In genomic region chr13:113402471-113403254, GRCh38 we compare ENCODE assay signal across 25 cellular contexts. TPM values are rescaled to one million over a fixed set of nuclear protein-coding genes. Genes with fewer than 3 reads are reported as not detected.
DNase-seq lines count a peak whose midpoint lies in the region; ATAC-seq and TF ChIP-seq lines count a peak whose summit lies in the region.
"Had no signal": no experiment of that assay in that cellular context is flagged by ENCODE, and none has a peak within 500 bp of the region (broad histone marks: within the 10 kb centered on the region; RNA-seq: fewer than 3 reads in every experiment).

No MANE protein-coding gene starts in this region.

- TF ChIP-seq CTCF in Panc1 (IDR thresholded peaks at IDR 0.05) (no peak), right atrium auricular region (IDR thresholded peaks at IDR 0.05) (no peak), sigmoid colon (IDR thresholded peaks at IDR 0.05) (no peak), endothelial cell (IDR thresholded peaks at IDR 0.05; ENCODE audit: unreplicated experiment) (no peak)

- in situ Hi-C loops in Panc1 (cut with HindIII; ENCODE audit: low pct_unique_long_range_greater_than_20kb, low sequenced_read_pairs), result no loop called here

- H3K27me3 ChIP-seq in Panc1 (ENCODE audit: control insufficient read depth, insufficient read depth, low read length) (no peaks in the 10 kb centered on the region), right atrium auricular region (no peaks in the 10 kb centered on the region), sigmoid colon (peaks cover 0 to 20% (median 0%) of the 10 kb centered on the region in 3 donors)
- H3K27me3 ChIP-seq: vagina had no signal

- WGBS in sigmoid colon, 2 donors, result 83 to 84% methylated on average over 33 of the region's 33 CpGs

- no peak overlapping the region for H3K27ac Mint-ChIP-seq in endothelial cell (ENCODE audit: unreplicated experiment)
- H3K27ac Mint-ChIP-seq: activated naive CD4-positive, alpha-beta T cell treated with anti-CD3 and anti-CD28 coated beads, Interleukin-2, amount 50 U/mL, for 72 hours; activated T-helper 1 cell treated with anti-CD3 and anti-CD28 coated beads, Interleukin-12 subunit alpha, Interleukin-12 subunit beta, Interleukin-2, Interleukin-4 antibody, amounts not matched to agents 30 ng/mL and 10 ng/mL and 1 ng/mL, durations not matched to agents 14 hours and 24 hours and 36 hours; CD8-positive, alpha-beta memory T cell; T-cell had no signal

- CTCF ChIA-PET in Panc1 (lab: Charles Lee), result no interaction called here

- no peaks in the 10 kb centered on the region for H3K9me3 Mint-ChIP-seq in endothelial cell (ENCODE audit: unreplicated experiment)
- H3K9me3 Mint-ChIP-seq: activated naive CD4-positive, alpha-beta T cell treated with anti-CD3 and anti-CD28 coated beads, Interleukin-2, amount 50 U/mL, for 72 hours; activated T-helper 1 cell treated with anti-CD3 and anti-CD28 coated beads, Interleukin-12 subunit alpha, Interleukin-12 subunit beta, Interleukin-2, Interleukin-4 antibody, amounts not matched to agents 30 ng/mL and 10 ng/mL and 1 ng/mL, durations not matched to agents 14 hours and 24 hours and 36 hours; CD8-positive, alpha-beta memory T cell; naive B cell; T-cell had no signal

- no peaks in the 10 kb centered on the region for H3K4me1 Mint-ChIP-seq in endothelial cell (ENCODE audit: unreplicated experiment)
- H3K4me1 Mint-ChIP-seq: CD8-positive, alpha-beta memory T cell; T-cell had no signal

- intact Hi-C loops in Panc1 (cut with micrococcal nuclease; ENCODE audit: unreplicated experiment) (no loop called here), sigmoid colon (cut with DNase I) (no loop called here)

- H3K4me3 Mint-ChIP-seq in endothelial cell (ENCODE audit: unreplicated experiment), result no peak overlapping the region
- H3K4me3 Mint-ChIP-seq: activated T-helper 1 cell treated with anti-CD3 and anti-CD28 coated beads, Interleukin-12 subunit alpha, Interleukin-12 subunit beta, Interleukin-2, Interleukin-4 antibody, amounts not matched to agents 30 ng/mL and 10 ng/mL and 1 ng/mL, durations not matched to agents 14 hours and 24 hours and 36 hours; CD8-positive, alpha-beta memory T cell; naive B cell; T-cell had no signal

- H3K9me3 ChIP-seq in Panc1 (ENCODE audit: control insufficient read depth, insufficient read depth, low read depth, low read length) (no peaks in the 10 kb centered on the region), right atrium auricular region (no peaks in the 10 kb centered on the region), sigmoid colon (no peaks in the 10 kb centered on the region)
- H3K9me3 ChIP-seq: esophagus muscularis mucosa, suprapubic skin, vagina had no signal

- 0 out of 2 replicates have a peak, but pooled peaks have one; percentile 37 for ATAC-seq in Panc1
- ATAC-seq in HG02610 (IDR thresholded peaks at IDR 0.05; ENCODE audit: unreplicated experiment), result no peak
- ATAC-seq: activated naive CD4-positive, alpha-beta T cell treated with anti-CD3 and anti-CD28 coated beads, Interleukin-2, amount 50 U/mL, for 72 hours; sciatic nerve; T-cell had no signal

- no peak for TF ChIP-seq POLR2A in sigmoid colon (IDR thresholded peaks at IDR 0.05)

- no peaks in the 10 kb centered on the region for H3K27me3 Mint-ChIP-seq in endothelial cell (ENCODE audit: unreplicated experiment)

- no peaks in the 10 kb centered on the region; the same call in 1 of the 2 replicates for H3K4me1 ChIP-seq in Panc1 (ENCODE audit: control insufficient read depth, insufficient read depth, low read length)
- H3K4me1 ChIP-seq in right atrium auricular region, result peaks cover 0 to 63% of the 10 kb centered on the region in 2 donors
- peaks cover 0 to 14% (median 9%) of the 10 kb centered on the region in 4 donors for H3K4me1 ChIP-seq in sigmoid colon

- no peak overlapping the region for H3K4me3 ChIP-seq in Panc1 (ENCODE audit: low read depth in 2 of 2, low read length in 2 of 2)
- H3K4me3 ChIP-seq in right atrium auricular region, result no peak overlapping the region
- no peak overlapping the region for H3K4me3 ChIP-seq in sigmoid colon
- H3K4me3 ChIP-seq: esophagus muscularis mucosa, PC-9, suprapubic skin, vagina had no signal

- POLR2A ChIA-PET in Panc1 (lab: Charles Lee), result no interaction called here

- no peaks in the 10 kb centered on the region for H3K36me3 Mint-ChIP-seq in endothelial cell (ENCODE audit: low read depth, unreplicated experiment)
- H3K36me3 Mint-ChIP-seq: activated naive CD4-positive, alpha-beta T cell treated with anti-CD3 and anti-CD28 coated beads, Interleukin-2, amount 50 U/mL, for 72 hours; CD8-positive, alpha-beta memory T cell; naive B cell; T-cell had no signal

- peak; percentile 1 for DNase-seq in H4 (ENCODE audit: low spot score)
- no peak for DNase-seq in Panc1 (ENCODE audit: low read depth, low spot score)
- no peak for DNase-seq in right atrium auricular region (ENCODE audit: low spot score)
- DNase-seq in sigmoid colon, result peak; percentile 52
- no peak for DNase-seq in endothelial cell (ENCODE audit: low spot score)
- no peak for DNase-seq in stimulated activated CD4-positive, alpha-beta T cell treated with anti-CD3 and anti-CD28 coated beads, Interleukin-2, amount 100 ng/mL, for 24 hours
- DNase-seq: CD8-positive, alpha-beta memory T cell; cerebellar nuclear complex; DMS153; effector memory CD4-positive, alpha-beta T cell; GDM1; Kasumi-1; mesendoderm; naive B cell; NCI-H1092; NCI-H2029; PC-9; T-cell had no signal

- H3K36me3 ChIP-seq in Panc1 (ENCODE audit: control insufficient read depth, insufficient read depth, low read length) (no peaks in the 10 kb centered on the region), right atrium auricular region (no peaks in the 10 kb centered on the region), sigmoid colon (no peaks in the 10 kb centered on the region)
- H3K36me3 ChIP-seq: suprapubic skin, vagina had no signal

- no TSS peak for BruUV-seq in Panc1 (replicated peaks; lab: Mats Ljungman, UMichigan)

- no peak for TF ChIP-seq EP300 in sigmoid colon (IDR thresholded peaks at IDR 0.05)

- H3K27ac ChIP-seq in Panc1 (ENCODE audit: low read length), result no peak overlapping the region
- peak overlapping the region; percentile 94 to 99 for H3K27ac ChIP-seq in right atrium auricular region
- H3K27ac ChIP-seq in sigmoid colon, result no peak overlapping the region
- H3K27ac ChIP-seq: PC-9, suprapubic skin, vagina had no signal

RNA-seq across cellular contexts. Expression of gene GRTP1, which starts 38.7 kb away (rescaled TPM):
- 3.6 and 6.7 TPM in 2 replicates for total RNA-seq in H4 (2014; rRNA removed; shearing (Covaris generic))
- 4.8 TPM for total RNA-seq in Panc1 (2021; ENCODE audit: unreplicated experiment)
- polyA plus RNA-seq in Panc1 (2012; ENCODE audit: insufficient read length), result 9.2 TPM
- 1 to 10 TPM in 1 of 2 donors, under 1 TPM in 1; 0.48 to 2.4 TPM for total RNA-seq in right atrium auricular region
- 1 to 10 TPM; 6.7 to 9.9 (median 8.3) TPM for total RNA-seq in sigmoid colon
- 10 to 100 TPM; 29.3 to 52.5 (median 39.6) TPM for polyA plus RNA-seq in sigmoid colon
- total RNA-seq in endothelial cell (ENCODE audit: unreplicated experiment), result 0.90 TPM
- total RNA-seq: activated T-helper 1 cell treated with anti-CD3 and anti-CD28 coated beads, Interleukin-12 subunit alpha, Interleukin-12 subunit beta, Interleukin-2, Interleukin-4 antibody, amounts not matched to agents 30 ng/mL and 10 ng/mL and 1 ng/mL, durations not matched to agents 14 hours and 24 hours and 36 hours; CD8-positive, alpha-beta memory T cell had no signal
- polyA plus RNA-seq: CD8-positive, alpha-beta memory T cell had no signal

RNA-seq across cellular contexts. Expression of gene ADPRHL1, which starts 50.6 kb away (rescaled TPM):
- total RNA-seq in H4 (2014; rRNA removed; shearing (Covaris generic)), result 0.23 and 1.3 TPM in 2 replicates
- total RNA-seq in Panc1 (2021; ENCODE audit: unreplicated experiment) (4.8 TPM), right atrium auricular region (100 to 1,000 TPM; 222 to 329 TPM), sigmoid colon (1 to 10 TPM; 2.3 to 7.8 (median 4.5) TPM), endothelial cell (ENCODE audit: unreplicated experiment) (1.5 TPM)
- 7.1 TPM for polyA plus RNA-seq in Panc1 (2012; ENCODE audit: insufficient read length)
- 1 to 10 TPM; 1.2 to 4.9 (median 4.2) TPM for polyA plus RNA-seq in sigmoid colon

Comparison
In these comparisons a context has a peak if more than half of its experiments do, and no peak if none do; other contexts are left out.
1. DNase-seq: peak in H4 (single experiment) and sigmoid colon (single experiment); none in Panc1 (single experiment), right atrium auricular region (single experiment), endothelial cell (single experiment) and stimulated activated CD4-positive, alpha-beta T cell treated with anti-CD3 and anti-CD28 coated beads, Interleukin-2, amount 100 ng/mL, for 24 hours (0 of 2).
2. H3K27ac ChIP-seq: peak in right atrium auricular region (2 of 2); none in Panc1 (single experiment) and sigmoid colon (0 of 4).
3. RNA of gene ADPRHL1, which starts 50.6 kb away (total RNA-seq): 222 to 329 TPM in right atrium auricular region; 2.3 to 7.8 TPM in sigmoid colon, 4.8 TPM in Panc1 (single experiment), 1.5 TPM in endothelial cell (single experiment) and 0.23 to 1.3 TPM in H4; every median in the first group is over 10 times any median in the second.